ENCODE assay signal across 1 cellular context in genomic region chr1:76746195-76746594, GRCh38.
TF ChIP-seq lines count a peak whose summit lies in the region.

No MANE protein-coding gene starts in this region.

TF ChIP-seq in GM23338, 12 proteins besides CTCF, POLR2A, EP300 and RAD21 (continued from another document):
- TF ChIP-seq ZNF462 (CRISPR knock-in tag; IDR thresholded peaks at IDR 0.05) (no peak), NANOG (IDR thresholded peaks at IDR 0.05; ENCODE audit: borderline replicate concordance) (no peak), JUNB (IDR thresholded peaks at IDR 0.05; ENCODE audit: unreplicated experiment) (no peak), STAT1 (IDR thresholded peaks at IDR 0.05; ENCODE audit: unreplicated experiment) (no peak), ZNF331 (CRISPR knock-in tag; IDR thresholded peaks at IDR 0.05; ENCODE audit: low read depth) (no peak), ETS1 (IDR thresholded peaks at IDR 0.05) (no peak), CREB1 (CRISPR knock-in tag; IDR thresholded peaks at IDR 0.05; ENCODE audit: low read depth) (no peak), ZNF114 (CRISPR knock-in tag; IDR thresholded peaks at IDR 0.05) (no peak)
